23 cellular contexts compared by ENCODE assay signal in genomic region chr9:98740226-98740881, GRCh38. TPM values are rescaled to one million over a fixed set of nuclear protein-coding genes. Genes with fewer than 3 reads are reported as not detected.
"Had no signal": no experiment of that assay in that cellular context is flagged by ENCODE, and none has a peak within 500 bp of the region (broad histone marks: within the 10 kb centered on the region; RNA-seq: fewer than 3 reads in every experiment).

No MANE protein-coding gene starts in this region.

- H3K4me3 ChIP-seq: breast epithelium, Peyer's patch, SJSA1 had no signal

- H3K27me3 ChIP-seq: breast epithelium, Peyer's patch, SJSA1 had no signal

- H3K4me1 ChIP-seq: breast epithelium, Peyer's patch, SJSA1 had no signal

- H3K9me3 ChIP-seq: Peyer's patch, SJSA1 had no signal

- H3K27ac ChIP-seq: breast epithelium, Peyer's patch, RWPE1, SJSA1 had no signal

- DNase-seq: activated CD4-positive, alpha-beta T cell treated with anti-CD3 and anti-CD28 coated beads for 48 hours; activated CD4-positive, alpha-beta T cell treated with anti-CD3 and anti-CD28 coated beads, Interleukin-2, amount 50 U/mL, for 4 hours; activated CD4-positive, CD25-positive, alpha-beta regulatory T cell treated with anti-CD3 and anti-CD28 coated beads, Interleukin-2, amount 50 U/mL, for 72 hours; activated CD8-positive, alpha-beta memory T cell treated with anti-CD3 and anti-CD28 coated beads, Interleukin-2, amount 50 U/mL, for 48 hours; activated CD8-positive, alpha-beta T cell treated with anti-CD3 and anti-CD28 coated beads, Interleukin-2, amount 10 ng/mL, durations not matched to agents 7 days and 5 days; activated naive CD4-positive, alpha-beta T cell; activated T-cell treated with anti-CD3 and anti-CD28 coated beads, Interleukin-2, amount 50 U/mL, for 1 hour; aorta; caudate nucleus; NCI-H1105 treated with DMSO at 0.1 percent for 48 hours; NCI-H1694 treated with DMSO at 0.1 percent for 48 hours; NCI-H2029 treated with DMSO at 0.1 percent for 48 hours; NCI-H446; NCI-H524; NCI-H82; OCI-M1; Peyer's patch; Right ventricle myocardium superior; T-helper 17 cell; T-helper 9 cell had no signal

- H3K36me3 ChIP-seq: breast epithelium, SJSA1 had no signal

RNA-seq across cellular contexts. Expression of gene GABBR2, which starts 31.6 kb away (rescaled TPM):
- total RNA-seq: activated CD8-positive, alpha-beta T cell treated with anti-CD3 and anti-CD28 coated beads, Interleukin-2, amount 10 ng/mL, durations not matched to agents 7 days and 5 days; breast epithelium; Peyer's patch; SJSA1; T-helper 17 cell had no signal
- polyA plus RNA-seq: aorta had no signal
